ENCODE assay signal across 8 cellular contexts in the genomic region with DNA sequence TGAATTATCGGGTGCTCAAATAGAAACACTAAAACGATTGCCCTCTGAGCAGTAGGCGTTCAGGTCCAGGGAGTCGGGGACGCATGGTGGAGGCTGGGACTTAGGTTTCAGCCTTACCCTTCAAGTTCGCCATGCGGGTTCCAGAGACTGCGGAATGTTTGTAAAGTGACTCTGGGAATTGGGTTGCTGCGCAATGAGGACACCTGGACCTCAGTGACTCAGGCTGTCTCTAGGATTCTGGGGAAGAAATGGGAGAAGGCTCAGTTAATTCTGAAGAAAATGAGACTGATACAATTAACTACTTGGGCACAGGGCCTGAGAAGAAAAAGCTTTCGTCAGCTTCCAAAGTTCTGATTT. TPM values are rescaled to one million over a fixed set of nuclear protein-coding genes. Genes with fewer than 3 reads are reported as not detected.
DNase-seq lines count a peak whose midpoint lies in the region; ATAC-seq, FAIRE-seq and TF ChIP-seq lines count a peak whose summit lies in the region.

No MANE protein-coding gene starts in this region.

- H3K4me3 ChIP-seq in Peyer's patch, result peak overlapping the region; percentile 68 to 96 (median 80)
- peak overlapping the region; percentile 74 for H3K4me3 ChIP-seq in fibroblast of pulmonary artery (replicated peaks; ENCODE audit: low read depth, low read length)
- peak overlapping the region; percentile 89 for H3K4me3 ChIP-seq in rectal smooth muscle tissue (ENCODE audit: low read length)

- no peak for FAIRE-seq in frontal cortex (lab: Jason Lieb, UNC)

- no peaks in the 10 kb centered on the region for H3K9me3 ChIP-seq in Peyer's patch

- peak in 1 of 2 donors; percentile 11 for TF ChIP-seq POLR2A in Peyer's patch (IDR thresholded peaks at IDR 0.05)

- ATAC-seq in GM21825 (IDR thresholded peaks at IDR 0.05; ENCODE audit: unreplicated experiment), result no peak

- no peaks in the 10 kb centered on the region for H3K27me3 ChIP-seq in Peyer's patch
- H3K27me3 ChIP-seq in rectal smooth muscle tissue (ENCODE audit: control insufficient read depth, insufficient read depth, low read length), result no peaks in the 10 kb centered on the region

- peak; percentile 48 for DNase-seq in ELR (ENCODE audit: low read depth)
- no peak for DNase-seq in Peyer's patch
- DNase-seq in fibroblast of pulmonary artery (ENCODE audit: low read depth), result no peak
- DNase-seq in frontal cortex (ENCODE audit: low spot score in 2 of 2), result no peak
- DNase-seq in NCI-H82 (lab: John Stamatoyannopoulos, UW), result no peak
- DNase-seq in NOMO-1 treated with DMSO at 0.1 percent for 48 hours (lab: John Stamatoyannopoulos, UW; ENCODE audit: unreplicated experiment), result no peak

- peak overlapping the region; percentile 83 to 99 (median 94) for H3K27ac ChIP-seq in Peyer's patch
- peak overlapping the region; percentile 91 for H3K27ac ChIP-seq in rectal smooth muscle tissue (ENCODE audit: low read depth, low read length)

- peaks cover 0 to 47% (median 10%) of the 10 kb centered on the region in 4 donors for H3K4me1 ChIP-seq in Peyer's patch
- peaks cover 5% of the 10 kb centered on the region for H3K4me1 ChIP-seq in rectal smooth muscle tissue (ENCODE audit: control insufficient read depth, insufficient read depth, low read length)

- TF ChIP-seq CTCF in Peyer's patch (IDR thresholded peaks at IDR 0.05) (no peak), fibroblast of pulmonary artery (IDR thresholded peaks at IDR 0.05; ENCODE audit: low read length, missing control alignments) (no peak)

- H3K36me3 ChIP-seq in Peyer's patch (peaks cover 0 to 21% (median 0%) of the 10 kb centered on the region in 3 donors), rectal smooth muscle tissue (ENCODE audit: control insufficient read depth, insufficient read depth, low read length) (no peaks in the 10 kb centered on the region)

- peak overlapping the region; percentile 66 for H3K9ac ChIP-seq in rectal smooth muscle tissue (ENCODE audit: low read length)

RNA-seq across cellular contexts. Expression of a gene that starts 1.1 kb away (rescaled TPM):
- 1,000 to 10,000 TPM in 3 of 4 donors, 100 to 1,000 TPM in 1; 242 to 1,284 (median 1,203) TPM for total RNA-seq in Peyer's patch
- total RNA-seq in frontal cortex, result 10.6 TPM

Comparison
In these comparisons a context has a peak if more than half of its experiments do, and no peak if none do; other contexts are left out.
1. RNA of a gene that starts 1.1 kb away (total RNA-seq): 242 to 1,284 TPM in Peyer's patch; 10.6 TPM in frontal cortex (single experiment); every median in the first group is over 10 times any median in the second.
2. Peak in every context shown above with its lines, with median percentiles within 50 percentile points of each other: H3K4me3 ChIP-seq.